Comparison of ENCODE assay signal across 19 cellular contexts in the genomic region with DNA sequence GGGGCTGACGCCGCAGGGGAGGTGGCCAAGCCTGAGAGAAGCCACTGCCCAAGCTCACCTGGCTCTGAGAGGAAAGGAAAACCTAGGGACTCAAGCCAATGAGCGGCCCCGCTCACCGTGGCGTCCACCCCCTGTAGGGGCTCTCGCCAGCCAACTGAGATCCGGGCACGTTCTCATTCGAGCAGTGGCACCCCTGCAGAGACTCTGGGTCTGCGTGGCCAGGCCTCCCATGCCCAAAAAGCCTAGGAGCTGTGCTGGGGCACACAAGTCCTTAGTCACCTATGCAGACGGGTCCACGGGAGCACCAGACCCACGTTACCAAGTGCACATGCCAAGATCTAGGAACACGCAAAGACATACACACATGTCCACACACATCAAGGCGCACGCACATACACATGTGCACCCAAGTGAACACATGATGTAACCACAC.
DNase-seq lines count a peak whose midpoint lies in the region; ATAC-seq, FAIRE-seq and TF ChIP-seq lines count a peak whose summit lies in the region.
"Had no signal": no experiment of that assay in that cellular context is flagged by ENCODE, and none has a peak within 500 bp of the region (broad histone marks: within the 10 kb centered on the region; RNA-seq: fewer than 3 reads in every experiment).

No MANE protein-coding gene starts in this region.

- no peak overlapping the region for H3K9ac ChIP-seq in neural progenitor cell
- H3K9ac ChIP-seq: GM23248 had no signal

- H3K9me3 Mint-ChIP-seq in CD4-positive, alpha-beta T cell: no peaks in the 10 kb centered on the region
- H3K9me3 Mint-ChIP-seq in brain (peaks cover 0 to 20% (median 8%) of the 10 kb centered on the region in 5 experiments), neural progenitor cell (peaks cover 8% of the 10 kb centered on the region)

- H2AFZ ChIP-seq in neural progenitor cell (replicated peaks): no peak overlapping the region
- H2AFZ ChIP-seq: GM23248 had no signal

- H3K36me3 ChIP-seq in A673 (ENCODE audit: insufficient read depth, low read length, poor library complexity, severe bottlenecking) (peaks cover 39% of the 10 kb centered on the region), neural progenitor cell (no peaks in the 10 kb centered on the region), ascending aorta (peaks cover 25 to 34% of the 10 kb centered on the region in 2 donors)

- H3F3A ChIP-seq in neural progenitor cell (ENCODE audit: low read depth): peaks cover 23% of the 10 kb centered on the region

- H3K4me3 Mint-ChIP-seq in CD4-positive, alpha-beta T cell: no peak overlapping the region
- no peak overlapping the region for H3K4me3 Mint-ChIP-seq in brain
- no peak overlapping the region for H3K4me3 Mint-ChIP-seq in neural progenitor cell

- peak overlapping the region; percentile 15 for H3K27ac ChIP-seq in A673 (ENCODE audit: low read depth, low read length, poor library complexity, severe bottlenecking)
- no peak overlapping the region for H3K27ac ChIP-seq in CD4-positive, alpha-beta T cell (ENCODE audit: low read depth, low read length)
- H3K27ac ChIP-seq in neural progenitor cell: no peak overlapping the region
- no peak overlapping the region for H3K27ac ChIP-seq in ascending aorta
- H3K27ac ChIP-seq: C4-2B, GM23248, HL-60, SJSA1 had no signal

- H3K9me3 ChIP-seq in A673 (ENCODE audit: low read depth, low read length, poor library complexity, severe bottlenecking): peaks cover 6% of the 10 kb centered on the region
- H3K9me3 ChIP-seq in CD4-positive, alpha-beta T cell (ENCODE audit: control insufficient read depth, low read length): no peaks in the 10 kb centered on the region
- H3K9me3 ChIP-seq in neural progenitor cell (ENCODE audit: low read depth): no peaks in the 10 kb centered on the region
- H3K9me3 ChIP-seq in ascending aorta: no peaks in the 10 kb centered on the region
- H3K9me3 ChIP-seq: SJSA1 had no signal

- no peak for TF ChIP-seq CTCF in A673 (conservative IDR thresholded peaks at IDR 0.05; ENCODE audit: low read depth, low read length)
- no peak for TF ChIP-seq CTCF in CD4-positive, alpha-beta T cell (IDR thresholded peaks at IDR 0.05)
- no peak for TF ChIP-seq CTCF in brain (conservative IDR thresholded peaks at IDR 0.05)
- TF ChIP-seq CTCF in neural progenitor cell (IDR thresholded peaks at IDR 0.05): no peak
- no peak for TF ChIP-seq CTCF in ascending aorta (IDR thresholded peaks at IDR 0.05)

- no peak for FAIRE-seq in H54 (lab: Jason Lieb, UNC)

- H3K79me2 ChIP-seq in neural progenitor cell (ENCODE audit: low read depth): peaks cover 12% of the 10 kb centered on the region

- ATAC-seq in CD4-positive, alpha-beta T cell (ENCODE audit: poor library complexity): no peak

- intact Hi-C loops in A673 (cut with micrococcal nuclease; ENCODE audit: unreplicated experiment) (loop anchor here (5.0 kb wide), 2 partner anchors 106 to 301 kb away; a partner anchor contains a TSS), ascending aorta (cut with DNase I) (no loop called here)
- intact Hi-C loops in CD4-positive, alpha-beta T cell (cut with DNase I, micrococcal nuclease): no loop called here

- peaks cover 56% of the 10 kb centered on the region for H3K36me3 Mint-ChIP-seq in CD4-positive, alpha-beta T cell (ENCODE audit: low read depth)
- H3K36me3 Mint-ChIP-seq in brain (peaks cover 68% of the 10 kb centered on the region), neural progenitor cell (peaks cover 23% of the 10 kb centered on the region)

- peaks cover 69% of the 10 kb centered on the region for H3K4me1 Mint-ChIP-seq in CD4-positive, alpha-beta T cell (ENCODE audit: low read depth)
- H3K4me1 Mint-ChIP-seq in brain (peaks cover 54% of the 10 kb centered on the region), neural progenitor cell (peaks cover 35% of the 10 kb centered on the region)

- no peak overlapping the region for H3K4me3 ChIP-seq in A673 (ENCODE audit: low read depth, low read length, poor library complexity, severe bottlenecking)
- H3K4me3 ChIP-seq in neural progenitor cell: no peak overlapping the region
- no peak overlapping the region for H3K4me3 ChIP-seq in ascending aorta
- H3K4me3 ChIP-seq: GM23248, SJSA1 had no signal

- no peaks in the 10 kb centered on the region for H3K27me3 Mint-ChIP-seq in CD4-positive, alpha-beta T cell
- H3K27me3 Mint-ChIP-seq in brain (peaks cover 3% of the 10 kb centered on the region), neural progenitor cell (ENCODE audit: insufficient read depth, low read depth) (peaks cover 17% of the 10 kb centered on the region)

- H3K27ac Mint-ChIP-seq in CD4-positive, alpha-beta T cell: peak overlapping the region; percentile 58
- H3K27ac Mint-ChIP-seq in brain (peak overlapping the region in 4 of 5 experiments; percentile 41 to 97 (median 62)), neural progenitor cell (peak overlapping the region; percentile 44)

- TF ChIP-seq POLR2A in H54 (IDR thresholded peaks at IDR 0.05; ENCODE audit: low read depth, low read length): no peak

- H4K20me1 ChIP-seq in neural progenitor cell (ENCODE audit: low read depth): peaks cover 55% of the 10 kb centered on the region

- H3K4me1 ChIP-seq in A673 (ENCODE audit: insufficient read depth, low read length, poor library complexity, severe bottlenecking) (peaks cover 63% of the 10 kb centered on the region), neural progenitor cell (peaks cover 30% of the 10 kb centered on the region), ascending aorta (peaks cover 21 to 22% of the 10 kb centered on the region in 2 donors)

- no peak for DNase-seq in A673 (ENCODE audit: low spot score)
- no peak for DNase-seq in CD4-positive, alpha-beta T cell
- no peak for DNase-seq in neural progenitor cell (ENCODE audit: low spot score)
- DNase-seq in H54 (ENCODE audit: insufficient read length, low spot score): no peak
- DNase-seq in H4 (ENCODE audit: low spot score): no peak
- no peak for DNase-seq in ascending aorta (ENCODE audit: low spot score in 2 of 2)
- DNase-seq: ACHN, COR-L47, DMS 273 treated with DMSO at 0.1 percent for 48 hours, GDM1, NCI-H1436, NCI-H1930, NCI-H226, NCI-H524 treated with DMSO at 0.1 percent for 48 hours had no signal

- no peaks in the 10 kb centered on the region for H3K27me3 ChIP-seq in A673 (replicated peaks; ENCODE audit: insufficient read depth, low read depth, low read length, poor library complexity)
- no peaks in the 10 kb centered on the region for H3K27me3 ChIP-seq in CD4-positive, alpha-beta T cell (ENCODE audit: control insufficient read depth, insufficient read depth, low read length)
- no peaks in the 10 kb centered on the region for H3K27me3 ChIP-seq in neural progenitor cell
- H3K27me3 ChIP-seq in ascending aorta: no peaks in the 10 kb centered on the region
- H3K27me3 ChIP-seq: SJSA1 had no signal

- CTCF ChIA-PET in A673 (lab: Charles Lee): no interaction called here
- CTCF ChIA-PET in CD4-positive, alpha-beta T cell (lab: Charles Lee): no interaction called here

- no peak overlapping the region for H3K4me2 ChIP-seq in neural progenitor cell

- POLR2A ChIA-PET in A673 (lab: Charles Lee; ENCODE audit: low non-redundant PET): no interaction called here
- POLR2A ChIA-PET in CD4-positive, alpha-beta T cell (lab: Charles Lee): no interaction called here

- BruUV-seq in A673 (replicated peaks; lab: Mats Ljungman, UMichigan): no TSS peak
